26 cellular contexts compared by ENCODE assay signal in the genomic region with DNA sequence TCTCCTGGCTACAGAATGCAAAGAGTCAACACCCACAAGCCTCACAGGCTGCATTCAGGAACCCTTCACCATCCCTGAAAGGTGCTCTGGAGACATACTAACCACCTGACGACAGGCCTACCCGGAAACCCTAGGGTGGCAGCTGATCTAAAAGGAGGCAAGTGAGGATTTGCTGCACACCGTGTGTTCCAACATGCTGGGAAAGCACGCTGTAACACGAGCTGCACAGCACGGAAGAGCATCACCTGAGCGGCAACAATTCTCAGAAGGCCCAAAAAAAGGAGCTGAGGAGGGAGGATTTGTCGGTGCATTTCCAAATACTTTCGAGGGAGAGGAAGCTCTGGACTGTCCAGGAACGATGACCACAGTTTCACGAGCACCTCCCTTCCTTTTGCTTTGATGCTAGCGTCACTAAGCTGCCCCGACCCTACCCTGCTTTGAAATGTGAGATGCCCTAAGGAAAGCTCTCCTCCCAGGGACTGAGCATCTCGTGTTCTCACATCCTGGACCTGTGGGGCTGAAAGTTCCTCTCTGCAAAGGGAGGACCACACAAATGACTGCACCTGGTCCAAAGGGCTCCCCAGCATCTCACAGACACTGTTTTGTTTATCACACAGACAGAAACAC.
DNase-seq lines count a peak whose midpoint lies in the region; ATAC-seq and TF ChIP-seq lines count a peak whose summit lies in the region.
"Had no signal": no experiment of that assay in that cellular context is flagged by ENCODE, and none has a peak within 500 bp of the region (broad histone marks: within the 10 kb centered on the region; RNA-seq: fewer than 3 reads in every experiment).

No MANE protein-coding gene starts in this region.

- no peak overlapping the region for H3K27ac ChIP-seq in neural progenitor cell
- H3K27ac ChIP-seq: body of pancreas, epithelial cell of prostate, heart right ventricle, skin epidermis, suprapubic skin, uterus had no signal

- H3F3A ChIP-seq in neural progenitor cell (ENCODE audit: low read depth), result peaks cover 6% of the 10 kb centered on the region

- no peaks in the 10 kb centered on the region for H3K36me3 ChIP-seq in neural progenitor cell
- H3K36me3 ChIP-seq: heart right ventricle, suprapubic skin, uterus had no signal

- H3K4me3 ChIP-seq in neural progenitor cell, result no peak overlapping the region
- H3K4me3 ChIP-seq: body of pancreas, heart right ventricle, skin epidermis, suprapubic skin, uterus had no signal

- H3K4me1 Mint-ChIP-seq in T-helper 17 cell (peaks cover 25% of the 10 kb centered on the region), neural progenitor cell (peaks cover 51% of the 10 kb centered on the region)

- peak overlapping the region; percentile 92 for H3K27ac Mint-ChIP-seq in T-helper 17 cell
- H3K27ac Mint-ChIP-seq in neural progenitor cell, result peak overlapping the region; percentile 21
- H3K27ac Mint-ChIP-seq: activated CD4-positive, alpha-beta memory T cell treated with anti-CD3 and anti-CD28 coated beads for 36 hours; B cell had no signal

- TF ChIP-seq CTCF in neural progenitor cell (IDR thresholded peaks at IDR 0.05), result no peak

- H3K36me3 Mint-ChIP-seq in T-helper 17 cell (ENCODE audit: low read depth), result no peaks in the 10 kb centered on the region
- no peaks in the 10 kb centered on the region for H3K36me3 Mint-ChIP-seq in neural progenitor cell
- H3K36me3 Mint-ChIP-seq: activated CD4-positive, alpha-beta memory T cell treated with anti-CD3 and anti-CD28 coated beads for 36 hours had no signal

- ATAC-seq in T-helper 17 cell, result no peak
- ATAC-seq in GM18907 (IDR thresholded peaks at IDR 0.05; ENCODE audit: unreplicated experiment), result no peak
- ATAC-seq: body of pancreas, left colon had no signal

- DNase-seq in NCI-H187 (lab: John Stamatoyannopoulos, UW) (peak; percentile 19 to 56), NCI-H187 treated with DMSO at 0.1 percent for 48 hours (lab: John Stamatoyannopoulos, UW) (no peak), NCI-H2029 treated with DMSO at 0.1 percent for 48 hours (lab: John Stamatoyannopoulos, UW) (peak; percentile 57), T-helper 17 cell (no peak), neural progenitor cell (ENCODE audit: low spot score) (peak; percentile 50)
- no peak for DNase-seq in activated naive CD4-positive, alpha-beta T cell (lab: John Stamatoyannopoulos, UW)
- DNase-seq in activated CD8-positive, alpha-beta memory T cell treated with anti-CD3 and anti-CD28 coated beads for 24 hours, result no peak
- DNase-seq: activated CD4-positive, alpha-beta memory T cell treated with anti-CD3 and anti-CD28 coated beads for 36 hours; activated CD4-positive, CD25-positive, alpha-beta regulatory T cell; activated gamma-delta T cell treated with Interleukin-2 at 50 U/mL for 16 hours; activated T-cell treated with anti-CD3 and anti-CD28 coated beads for 4 hours; body of pancreas; heart right ventricle; KG1; left colon; mesenchymal stem cell; NCI-H2081 treated with DMSO at 0.1 percent for 48 hours; NCI-H82; Right ventricle myocardium superior; T1000; uterus had no signal

- no peaks in the 10 kb centered on the region for H3K79me2 ChIP-seq in neural progenitor cell (ENCODE audit: low read depth)

- H3K9me3 Mint-ChIP-seq in neural progenitor cell, result no peaks in the 10 kb centered on the region
- H3K9me3 Mint-ChIP-seq: activated CD4-positive, alpha-beta memory T cell treated with anti-CD3 and anti-CD28 coated beads for 36 hours had no signal

- no peak overlapping the region for H3K9ac ChIP-seq in neural progenitor cell

- H3K4me3 Mint-ChIP-seq in T-helper 17 cell (no peak overlapping the region), neural progenitor cell (no peak overlapping the region)
- H3K4me3 Mint-ChIP-seq: activated CD4-positive, alpha-beta memory T cell treated with anti-CD3 and anti-CD28 coated beads for 36 hours; B cell had no signal

- H3K4me1 ChIP-seq in neural progenitor cell, result peaks cover 33% of the 10 kb centered on the region
- H3K4me1 ChIP-seq: body of pancreas, uterus had no signal

- H3K9me3 ChIP-seq in T-helper 17 cell (ENCODE audit: control insufficient read depth, low read length, poor library complexity, severe bottlenecking), result no peaks in the 10 kb centered on the region
- H3K9me3 ChIP-seq in neural progenitor cell (ENCODE audit: low read depth), result no peaks in the 10 kb centered on the region
- H3K9me3 ChIP-seq: body of pancreas, heart right ventricle, suprapubic skin, uterus had no signal

- no peaks in the 10 kb centered on the region for H3K27me3 ChIP-seq in neural progenitor cell
- H3K27me3 ChIP-seq: body of pancreas, heart right ventricle, suprapubic skin, uterus had no signal

- H3K4me2 ChIP-seq in neural progenitor cell, result peak overlapping the region; percentile 64

- no peak overlapping the region for H2AFZ ChIP-seq in neural progenitor cell (replicated peaks)

- H3K27me3 Mint-ChIP-seq in T-helper 17 cell (no peaks in the 10 kb centered on the region), neural progenitor cell (ENCODE audit: insufficient read depth, low read depth) (peaks cover 2% of the 10 kb centered on the region)
- H3K27me3 Mint-ChIP-seq: activated CD4-positive, alpha-beta memory T cell treated with anti-CD3 and anti-CD28 coated beads for 36 hours; B cell had no signal

- H4K20me1 ChIP-seq in neural progenitor cell (ENCODE audit: low read depth), result peaks cover 7% of the 10 kb centered on the region

Comparison
In these comparisons a context has a peak if more than half of its experiments do, and no peak if none do; other contexts are left out.
1. DNase-seq: peak in NCI-H187 (2 of 2), NCI-H2029 treated with DMSO at 0.1 percent for 48 hours (single experiment) and neural progenitor cell (single experiment); none in NCI-H187 treated with DMSO at 0.1 percent for 48 hours (single experiment), T-helper 17 cell (0 of 3), activated naive CD4-positive, alpha-beta T cell (0 of 4) and activated CD8-positive, alpha-beta memory T cell treated with anti-CD3 and anti-CD28 coated beads for 24 hours (single experiment).